ENCODE assay signal across 9 cellular contexts in genomic region chr21:36485476-36485875, GRCh38. TPM values are rescaled to one million over a fixed set of nuclear protein-coding genes. Genes with fewer than 3 reads are reported as not detected.
"Had no signal": no experiment of that assay in that cellular context is flagged by ENCODE, and none has a peak within 500 bp of the region (broad histone marks: within the 10 kb centered on the region; RNA-seq: fewer than 3 reads in every experiment).

No MANE protein-coding gene starts in this region.

- DNase-seq: GDM1, GF-D8 had no signal

- FAIRE-seq: G401.6, GM12878, GM12891, GM12892, GM18507, GM19239 had no signal

- ATAC-seq: GM12878 had no signal

- H3K4me3 ChIP-seq: GM12878 had no signal

RNA-seq across cellular contexts. Expression of gene CLDN14, which starts 5.6 kb away (rescaled TPM):
- total RNA-seq: G401 had no signal
